8 cellular contexts compared by ENCODE assay signal in the genomic region with DNA sequence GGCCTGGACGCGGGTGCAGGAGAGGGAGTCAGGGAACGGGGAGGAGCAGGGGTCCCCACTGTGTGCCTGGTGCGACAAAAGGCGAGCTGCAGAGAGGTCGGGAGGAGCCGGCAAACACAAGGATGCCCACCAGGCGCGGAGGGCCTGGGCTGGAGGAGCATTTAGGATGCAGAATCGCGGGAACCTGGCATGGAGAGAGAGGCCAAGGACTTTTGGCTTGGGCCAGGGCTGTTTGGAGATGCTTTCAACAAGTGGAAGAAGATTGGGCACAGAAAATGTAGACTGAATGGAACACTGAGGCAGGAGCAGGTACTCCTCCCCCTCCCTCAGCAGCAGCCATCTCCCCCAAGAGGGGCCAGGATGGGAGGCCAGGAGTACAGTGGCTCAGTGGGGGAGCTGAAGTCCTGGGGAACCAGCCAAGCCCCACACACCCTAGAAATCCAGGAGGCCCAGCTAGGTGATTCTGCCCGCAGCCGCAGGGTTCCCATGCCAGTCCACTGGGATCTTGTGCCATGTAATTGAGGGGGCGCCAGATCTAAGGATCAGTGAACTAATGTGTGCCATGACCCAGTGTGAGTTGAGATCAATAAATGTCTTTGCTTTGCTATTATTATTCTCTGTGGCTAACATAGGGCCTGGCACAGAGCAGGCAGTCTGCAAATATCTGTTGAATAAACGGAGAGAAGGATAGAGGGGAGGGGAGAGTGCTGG. TPM values are rescaled to one million over a fixed set of nuclear protein-coding genes. Genes with fewer than 3 reads are reported as not detected.
DNase-seq lines count a peak whose midpoint lies in the region; ATAC-seq and TF ChIP-seq lines count a peak whose summit lies in the region.

No MANE protein-coding gene starts in this region.

- peaks cover 19% of the 10 kb centered on the region for H3K4me1 Mint-ChIP-seq in activated naive CD4-positive, alpha-beta T cell treated with anti-CD3 and anti-CD28 coated beads, Interleukin-2, amount 50 U/mL, for 24 hours

- no peaks in the 10 kb centered on the region for H3K9me3 Mint-ChIP-seq in activated naive CD4-positive, alpha-beta T cell treated with anti-CD3 and anti-CD28 coated beads, Interleukin-2, amount 50 U/mL, for 24 hours

- 31% methylated on average over 15 of the region's 15 CpGs for WGBS in mesenchymal stem cell
- 24 to 25% methylated on average over 15 of the region's 15 CpGs for WGBS in aorta, 2 donors

- peak overlapping the region; percentile 93 for H2AFZ ChIP-seq in mesenchymal stem cell (ENCODE audit: low read depth, low read length)

- H3K36me3 ChIP-seq in brain microvascular endothelial cell (replicated peaks) (no peaks in the 10 kb centered on the region), mesenchymal stem cell (ENCODE audit: control insufficient read depth in 1 of 2, insufficient read depth in 2 of 2, low read depth in 1 of 2, low read length in 2 of 2) (no peaks in the 10 kb centered on the region), aorta (ENCODE audit: control insufficient read depth in 1 of 2, insufficient read depth in 2 of 2, low read length in 1 of 2) (no peaks in the 10 kb centered on the region)

- H3K36me3 Mint-ChIP-seq in activated naive CD4-positive, alpha-beta T cell treated with anti-CD3 and anti-CD28 coated beads, Interleukin-2, amount 50 U/mL, for 24 hours: no peaks in the 10 kb centered on the region

- peak overlapping the region in 1 of 2 experiments; percentile 12 for H3K4ac ChIP-seq in mesenchymal stem cell (ENCODE audit: low read depth in 1 of 2, low read length in 2 of 2)

- H3K27ac Mint-ChIP-seq in activated naive CD4-positive, alpha-beta T cell treated with anti-CD3 and anti-CD28 coated beads, Interleukin-2, amount 50 U/mL, for 24 hours: no peak overlapping the region

- no peak overlapping the region for H4K8ac ChIP-seq in mesenchymal stem cell (ENCODE audit: low read length)

- no peak overlapping the region for H2BK5ac ChIP-seq in mesenchymal stem cell (ENCODE audit: low read depth, low read length, poor library complexity, severe bottlenecking)

- H3K23ac ChIP-seq in mesenchymal stem cell (ENCODE audit: low read length in 2 of 2): no peak overlapping the region

- H3K79me1 ChIP-seq in mesenchymal stem cell (replicated peaks; ENCODE audit: low read length, poor library complexity, severe bottlenecking): no peaks in the 10 kb centered on the region

- H3K14ac ChIP-seq in mesenchymal stem cell (ENCODE audit: low read length in 2 of 2): peak overlapping the region in 1 of 2 experiments; percentile 1

- H3K4me1 ChIP-seq in mesenchymal stem cell (ENCODE audit: control insufficient read depth, insufficient read depth, low read depth, low read length): peaks cover 19% of the 10 kb centered on the region
- H3K4me1 ChIP-seq in aorta (ENCODE audit: control insufficient read depth in 1 of 2, insufficient read depth in 2 of 2, low read length in 2 of 2): no peaks in the 10 kb centered on the region

- peaks cover 3% of the 10 kb centered on the region for H3K27me3 Mint-ChIP-seq in activated naive CD4-positive, alpha-beta T cell treated with anti-CD3 and anti-CD28 coated beads, Interleukin-2, amount 50 U/mL, for 24 hours

- in situ Hi-C loops in brain microvascular endothelial cell (cut with HindIII; ENCODE audit: low pct_ligation_motif_present, low sequenced_read_pairs): no loop called here

- no peak for TF ChIP-seq CTCF in brain microvascular endothelial cell (IDR thresholded peaks at IDR 0.05; ENCODE audit: low read depth, low read length, missing control alignments)

- ATAC-seq in aorta (ENCODE audit: low FRiP score): no peak
- ATAC-seq in GM19351 (IDR thresholded peaks at IDR 0.05; ENCODE audit: unreplicated experiment): no peak
- no peak for ATAC-seq in GM21367 (IDR thresholded peaks at IDR 0.05; ENCODE audit: unreplicated experiment)

- H2AK5ac ChIP-seq in mesenchymal stem cell (ENCODE audit: low read length, severe bottlenecking): no peak overlapping the region

- H3K27me3 ChIP-seq in brain microvascular endothelial cell (replicated peaks) (peaks cover 24% of the 10 kb centered on the region), mesenchymal stem cell (ENCODE audit: control insufficient read depth in 1 of 2, insufficient read depth in 1 of 2, low read length in 2 of 2) (peaks cover 59 to 73% of the 10 kb centered on the region in 2 experiments), aorta (ENCODE audit: control insufficient read depth in 1 of 2, insufficient read depth in 2 of 2, low read length in 1 of 2) (no peaks in the 10 kb centered on the region)

- H3K4me2 ChIP-seq in mesenchymal stem cell (ENCODE audit: low read length, poor library complexity, severe bottlenecking): peak overlapping the region; percentile 99

- intact Hi-C loops in aorta (cut with DNase I): no loop called here

- H3K18ac ChIP-seq in mesenchymal stem cell (ENCODE audit: low read depth in 1 of 2, low read length in 2 of 2): peak overlapping the region in 1 of 2 experiments; percentile 13

- no peak for DNase-seq in activated naive CD4-positive, alpha-beta T cell treated with Interleukin-2 at 50 U/mL for 16 hours
- no peak for DNase-seq in brain microvascular endothelial cell
- no peak for DNase-seq in mesenchymal stem cell
- DNase-seq in aorta: peak in 1 of 2 donors; percentile 62
- DNase-seq in NCI-H1436 treated with DMSO at 0.1 percent for 48 hours (lab: John Stamatoyannopoulos, UW): no peak

- no peak overlapping the region for H2BK15ac ChIP-seq in mesenchymal stem cell (ENCODE audit: low read depth, poor library complexity, severe bottlenecking)

- H2BK12ac ChIP-seq in mesenchymal stem cell (ENCODE audit: low read length in 2 of 2): no peak overlapping the region

- peak overlapping the region; percentile 90 for H3K9ac ChIP-seq in mesenchymal stem cell (ENCODE audit: low read length)

- H3K27ac ChIP-seq in brain microvascular endothelial cell (no peak overlapping the region), mesenchymal stem cell (ENCODE audit: low read length, poor library complexity, severe bottlenecking) (no peak overlapping the region), aorta (ENCODE audit: low read depth in 1 of 2, low read length in 2 of 2) (no peak overlapping the region)

- H2BK120ac ChIP-seq in mesenchymal stem cell (ENCODE audit: low read depth, low read length): no peak overlapping the region

- H3K4me3 Mint-ChIP-seq in activated naive CD4-positive, alpha-beta T cell treated with anti-CD3 and anti-CD28 coated beads, Interleukin-2, amount 50 U/mL, for 24 hours: peak overlapping the region; percentile 72

- H3K9me3 ChIP-seq in mesenchymal stem cell (ENCODE audit: control insufficient read depth, low read length): no peaks in the 10 kb centered on the region
- no peaks in the 10 kb centered on the region for H3K9me3 ChIP-seq in aorta (ENCODE audit: control insufficient read depth, low read length)

- H3K4me3 ChIP-seq in brain microvascular endothelial cell (ENCODE audit: low read depth, low read length): peak overlapping the region; percentile 74
- H3K4me3 ChIP-seq in mesenchymal stem cell (ENCODE audit: insufficient read depth in 1 of 2, low read depth in 1 of 2, low read length in 2 of 2): peak overlapping the region; percentile 72 to 99
- H3K4me3 ChIP-seq in aorta (ENCODE audit: low read length in 2 of 2): peak overlapping the region; percentile 16 to 70

- H4K91ac ChIP-seq in mesenchymal stem cell (ENCODE audit: low read length): no peak overlapping the region

RNA-seq across cellular contexts. Expression of gene ABLIM2, which starts 1.1 kb away (rescaled TPM):
- polyA plus RNA-seq in mesenchymal stem cell (2013, experiment 1 of 2): 0.06 TPM
- polyA plus RNA-seq in mesenchymal stem cell (2013, experiment 2 of 2): 0.04 TPM
- total RNA-seq in aorta: 10 to 100 TPM; 15.4 to 20.2 TPM
- polyA plus RNA-seq in aorta: 1 to 10 TPM; 5.3 to 6.8 TPM

RNA-seq across cellular contexts. Expression of gene SH3TC1, which starts 39.4 kb away (rescaled TPM):
- 8.0 TPM for polyA plus RNA-seq in mesenchymal stem cell (2013, experiment 1 of 2)
- polyA plus RNA-seq in mesenchymal stem cell (2013, experiment 2 of 2): 7.6 TPM
- total RNA-seq in aorta: 10 to 100 TPM; 34.4 to 58.9 TPM
- 1 to 10 TPM; 3.4 to 9.0 TPM for polyA plus RNA-seq in aorta
